ENCODE assay signal across 8 cellular contexts in the genomic region with DNA sequence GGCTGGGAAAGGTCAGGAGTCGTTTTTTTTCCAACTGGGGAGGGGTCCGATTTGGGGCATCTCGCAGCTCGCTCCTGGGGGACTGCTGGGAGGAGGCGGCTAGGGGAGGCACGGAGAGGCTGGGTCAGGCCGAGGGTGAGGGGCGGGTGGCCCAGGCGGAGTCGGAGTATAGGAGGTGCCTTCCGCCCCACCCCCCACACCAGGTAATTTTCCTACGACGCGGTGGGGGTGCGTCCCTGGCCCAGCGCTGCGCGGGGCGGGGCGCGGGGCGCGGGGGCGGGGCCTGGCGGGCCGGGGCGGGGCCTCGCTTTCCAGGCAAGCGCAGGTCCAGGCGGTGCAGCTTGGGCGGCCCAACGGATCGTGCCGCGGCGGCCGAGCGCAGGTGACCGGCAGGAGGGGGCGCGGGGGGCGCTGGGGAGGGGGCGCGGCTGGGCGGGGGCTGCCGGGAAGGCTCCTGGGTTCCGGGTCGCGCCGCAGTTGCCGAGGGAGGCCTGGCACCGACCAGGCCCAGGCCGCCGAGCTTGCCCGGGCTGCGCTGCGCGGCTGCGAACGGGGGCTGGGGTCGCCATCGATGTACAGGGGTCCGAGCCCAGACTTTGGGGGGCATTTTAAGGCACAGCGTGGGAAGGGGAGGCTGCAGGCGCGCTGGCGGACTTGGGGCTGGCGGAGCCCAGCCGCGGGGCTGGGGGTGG. TPM values are rescaled to one million over a fixed set of nuclear protein-coding genes. Genes with fewer than 3 reads are reported as not detected.
DNase-seq lines count a peak whose midpoint lies in the region; ATAC-seq and TF ChIP-seq lines count a peak whose summit lies in the region.

A gene with protein sequence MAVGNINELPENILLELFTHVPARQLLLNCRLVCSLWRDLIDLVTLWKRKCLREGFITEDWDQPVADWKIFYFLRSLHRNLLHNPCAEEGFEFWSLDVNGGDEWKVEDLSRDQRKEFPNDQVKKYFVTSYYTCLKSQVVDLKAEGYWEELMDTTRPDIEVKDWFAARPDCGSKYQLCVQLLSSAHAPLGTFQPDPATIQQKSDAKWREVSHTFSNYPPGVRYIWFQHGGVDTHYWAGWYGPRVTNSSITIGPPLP (plus strand): TSS at position 307 of the 692 bp plus-strand sequence. CDS start 959 bp downstream, outside the sequence.

- no peak within 1 kb of the TSS for H3K27ac Mint-ChIP-seq in activated naive CD4-positive, alpha-beta T cell treated with anti-CD3 and anti-CD28 coated beads, Interleukin-2, amount 10 ng/mL, durations not matched to agents 7 days and 5 days

- peaks cover 15% of the 10 kb centered on the region for H3K36me3 Mint-ChIP-seq in activated naive CD4-positive, alpha-beta T cell treated with anti-CD3 and anti-CD28 coated beads, Interleukin-2, amount 10 ng/mL, durations not matched to agents 7 days and 5 days

- WGBS in urinary bladder: 1% methylated on average over 70 of the region's 70 CpGs

- H3K4me1 Mint-ChIP-seq in activated naive CD4-positive, alpha-beta T cell treated with anti-CD3 and anti-CD28 coated beads, Interleukin-2, amount 10 ng/mL, durations not matched to agents 7 days and 5 days: peaks cover 25% of the 10 kb centered on the region

- POLR2A ChIA-PET in HEK293T (lab: Yijun Ruan, JAX): interaction anchor here (1.1 kb wide), 2 partner anchors 9 to 82 kb away, joined by 3 to 4 read pairs; a partner anchor contains a TSS

- H3K27ac ChIP-seq in parathyroid adenoma (peak within 1 kb of the TSS; percentile 62), urinary bladder (ENCODE audit: low read depth) (no peak within 1 kb of the TSS)

- H3K79me2 ChIP-seq in parathyroid adenoma: no peaks in the 10 kb centered on the region

- H3K9ac ChIP-seq in ES-I3 (ENCODE audit: low read depth, low read length) (peak within 1 kb of the TSS; percentile 85), parathyroid adenoma (no peak within 1 kb of the TSS)

- no peaks in the 10 kb centered on the region for H3K9me3 Mint-ChIP-seq in activated naive CD4-positive, alpha-beta T cell treated with anti-CD3 and anti-CD28 coated beads, Interleukin-2, amount 10 ng/mL, durations not matched to agents 7 days and 5 days

- H3K4me3 Mint-ChIP-seq in activated naive CD4-positive, alpha-beta T cell treated with anti-CD3 and anti-CD28 coated beads, Interleukin-2, amount 10 ng/mL, durations not matched to agents 7 days and 5 days: peak within 1 kb of the TSS; percentile 74

- TF ChIP-seq CTCF in parathyroid adenoma (IDR thresholded peaks at IDR 0.05): no peak

- H3K36me3 ChIP-seq in ES-I3 (ENCODE audit: insufficient read depth, low read length) (peaks cover 11% of the 10 kb centered on the region), parathyroid adenoma (ENCODE audit: control insufficient read depth, insufficient read depth, low read length) (no peaks in the 10 kb centered on the region), urinary bladder (ENCODE audit: insufficient read depth) (no peaks in the 10 kb centered on the region)

- H3K4me3 ChIP-seq in parathyroid adenoma (ENCODE audit: low read depth, low read length): peak within 1 kb of the TSS; percentile 65
- H3K4me3 ChIP-seq in urinary bladder (ENCODE audit: low read depth, low read length): peak within 1 kb of the TSS; percentile 83

- H3K27me3 Mint-ChIP-seq in activated naive CD4-positive, alpha-beta T cell treated with anti-CD3 and anti-CD28 coated beads, Interleukin-2, amount 10 ng/mL, durations not matched to agents 7 days and 5 days: peaks cover 35% of the 10 kb centered on the region

- peak; percentile 71 for DNase-seq in HEK293T (ENCODE audit: extremely low spot score)
- DNase-seq in RKO (ENCODE audit: low spot score): peak; percentile 31
- DNase-seq in activated naive CD4-positive, alpha-beta T cell treated with anti-CD3 and anti-CD28 coated beads, Interleukin-2, amount 10 ng/mL, durations not matched to agents 7 days and 5 days: peak; percentile 79
- DNase-seq in Right ventricle myocardium inferior (ENCODE audit: missing footprints): peak; percentile 76
- no peak for DNase-seq in NCI-H524 treated with DMSO at 0.1 percent for 48 hours (lab: John Stamatoyannopoulos, UW)

- no peaks in the 10 kb centered on the region for H3K27me3 ChIP-seq in parathyroid adenoma (ENCODE audit: control insufficient read depth, insufficient read depth, low read length)

- H3K9me3 ChIP-seq in ES-I3 (ENCODE audit: control insufficient read depth, insufficient read depth, low read length) (no peaks in the 10 kb centered on the region), parathyroid adenoma (ENCODE audit: control insufficient read depth, low read length) (no peaks in the 10 kb centered on the region)

- CTCF ChIA-PET in HEK293T (lab: Yijun Ruan, JAX): interaction anchor here (1.1 to 1.8 kb wide), 4 partner anchors 10 to 65 kb away, joined by 3 to 7 read pairs (median 6); a partner anchor contains a TSS
- CTCF ChIA-PET in activated naive CD4-positive, alpha-beta T cell treated with anti-CD3 and anti-CD28 coated beads, Interleukin-2, amount 10 ng/mL, durations not matched to agents 7 days and 5 days (lab: Charles Lee): interaction anchor here (1.7 to 1.9 kb wide), 2 partner anchors 9 kb away, joined by 4 to 6 read pairs; a partner anchor contains a TSS

- ATAC-seq in Right ventricle myocardium inferior: peak; percentile 78

- peak within 1 kb of the TSS; percentile 73 for H2AFZ ChIP-seq in parathyroid adenoma

- H3K4me1 ChIP-seq in ES-I3 (ENCODE audit: insufficient read depth, low read length): peaks cover 23% of the 10 kb centered on the region
- H3K4me1 ChIP-seq in parathyroid adenoma: no peaks in the 10 kb centered on the region
- no peaks in the 10 kb centered on the region for H3K4me1 ChIP-seq in urinary bladder (ENCODE audit: insufficient read depth)

- intact Hi-C loops in Right ventricle myocardium inferior (cut with DNase I): no loop called here

- peak within 1 kb of the TSS; percentile 87 for H3K4me2 ChIP-seq in parathyroid adenoma (ENCODE audit: low read length)

TF ChIP-seq in HEK293T, 16 proteins besides CTCF, POLR2A, EP300 and RAD21:
- TF ChIP-seq LEF1 (IDR thresholded peaks at IDR 0.05; ENCODE audit: borderline replicate concordance) (no peak), FOXM1 (IDR thresholded peaks at IDR 0.05; ENCODE audit: borderline replicate concordance) (no peak), BHLHE40 (IDR thresholded peaks at IDR 0.05; ENCODE audit: borderline replicate concordance) (no peak), ARNT (IDR thresholded peaks at IDR 0.05) (no peak), NFRKB (IDR thresholded peaks at IDR 0.05) (no peak), HDGF (IDR thresholded peaks at IDR 0.05; ENCODE audit: borderline replicate concordance) (no peak), ELF4 (IDR thresholded peaks at IDR 0.05) (no peak), TARDBP (IDR thresholded peaks at IDR 0.05) (no peak), L3MBTL2 (conservative IDR thresholded peaks at IDR 0.05) (no peak), CTBP1 (IDR thresholded peaks at IDR 0.05; ENCODE audit: borderline replicate concordance) (no peak)
- TF ChIP-seq, protein P1, sequence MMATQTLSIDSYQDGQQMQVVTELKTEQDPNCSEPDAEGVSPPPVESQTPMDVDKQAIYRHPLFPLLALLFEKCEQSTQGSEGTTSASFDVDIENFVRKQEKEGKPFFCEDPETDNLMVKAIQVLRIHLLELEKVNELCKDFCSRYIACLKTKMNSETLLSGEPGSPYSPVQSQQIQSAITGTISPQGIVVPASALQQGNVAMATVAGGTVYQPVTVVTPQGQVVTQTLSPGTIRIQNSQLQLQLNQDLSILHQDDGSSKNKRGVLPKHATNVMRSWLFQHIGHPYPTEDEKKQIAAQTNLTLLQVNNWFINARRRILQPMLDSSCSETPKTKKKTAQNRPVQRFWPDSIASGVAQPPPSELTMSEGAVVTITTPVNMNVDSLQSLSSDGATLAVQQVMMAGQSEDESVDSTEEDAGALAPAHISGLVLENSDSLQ (IDR thresholded peaks at IDR 0.05): no peak

RNA-seq across cellular contexts. Expression of the gene that starts here (rescaled TPM):
- total RNA-seq in Right ventricle myocardium inferior: 19.0 TPM
- total RNA-seq in urinary bladder: 6.2 TPM
- 24.3 TPM for polyA plus RNA-seq in urinary bladder
